27 cellular contexts compared by ENCODE assay signal in the genomic region with DNA sequence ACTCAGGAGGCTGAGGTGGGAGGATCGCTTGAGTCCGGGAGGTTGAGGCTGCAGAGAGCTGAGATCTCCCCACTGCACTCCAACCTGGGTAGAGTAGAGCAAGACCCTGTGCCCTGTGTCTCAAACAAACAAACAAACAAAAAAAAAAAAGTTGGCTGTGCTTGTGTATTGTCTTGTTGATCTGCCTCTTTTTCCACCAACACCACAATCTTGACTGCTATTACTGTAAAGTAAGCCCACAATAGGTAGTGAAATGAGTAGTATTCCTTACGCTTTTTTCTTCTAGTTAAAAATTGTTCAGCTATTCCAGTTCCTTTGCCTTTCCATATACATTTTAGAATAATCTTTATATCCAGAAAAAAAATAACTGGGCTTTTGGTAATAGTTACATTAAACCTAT. TPM values are rescaled to one million over a fixed set of nuclear protein-coding genes. Genes with fewer than 3 reads are reported as not detected.
"Had no signal": no experiment of that assay in that cellular context is flagged by ENCODE, and none has a peak within 500 bp of the region (broad histone marks: within the 10 kb centered on the region; RNA-seq: fewer than 3 reads in every experiment).

No MANE protein-coding gene starts in this region.

- DNase-seq: activated CD4-positive, alpha-beta T cell treated with anti-CD3 and anti-CD28 coated beads, Interleukin-2, amount 10 ng/mL, durations not matched to agents 24 days and 14 days; activated CD4-positive, alpha-beta T cell treated with anti-CD3 and anti-CD28 coated beads, Interleukin-2, amount 50 U/mL, for 4 hours; activated CD8-positive, alpha-beta memory T cell treated with anti-CD3 and anti-CD28 coated beads, Interleukin-2, amount 50 U/mL, for 4 hours; activated CD8-positive, alpha-beta T cell treated with anti-CD3 and anti-CD28 coated beads for 36 hours; activated gamma-delta T cell treated with Interleukin-2 at 50 U/mL for 16 hours; activated naive CD4-positive, alpha-beta T cell treated with anti-CD3 and anti-CD28 coated beads, Interleukin-2, amount 10 ng/mL, durations not matched to agents 7 days and 5 days; activated naive CD8-positive, alpha-beta T cell treated with anti-CD3 and anti-CD28 coated beads for 36 hours; amniotic stem cell; Kasumi-1; KG1; NCI-H1048; NCI-H1436 treated with DMSO at 0.1 percent for 48 hours; NCI-H1694 treated with DMSO at 0.1 percent for 48 hours; NCI-H524 treated with DMSO at 0.1 percent for 48 hours; NK-92 treated with Interleukin-12 subunit alpha and Interleukin-12 subunit beta, amount 100 ng/mL, for 24 hours; SK-N-SH; SW 1271; T-helper 1 cell; T1000 had no signal

- H3K9me3 Mint-ChIP-seq: activated naive CD4-positive, alpha-beta T cell treated with anti-CD3 and anti-CD28 coated beads, Interleukin-2, amount 10 ng/mL, durations not matched to agents 7 days and 5 days; central memory CD8-positive, alpha-beta T cell had no signal

- H3K27ac ChIP-seq: brain microvascular endothelial cell, Peyer's patch, SJSA1 had no signal

- H3K27me3 Mint-ChIP-seq: activated CD4-positive, alpha-beta T cell treated with anti-CD3 and anti-CD28 coated beads, Interleukin-2, amount 10 ng/mL, durations not matched to agents 24 days and 14 days; activated CD8-positive, alpha-beta T cell treated with anti-CD3 and anti-CD28 coated beads for 36 hours; activated naive CD8-positive, alpha-beta T cell treated with anti-CD3 and anti-CD28 coated beads for 36 hours; central memory CD8-positive, alpha-beta T cell had no signal

- H3K27ac Mint-ChIP-seq: activated CD8-positive, alpha-beta T cell treated with anti-CD3 and anti-CD28 coated beads for 36 hours; activated naive CD4-positive, alpha-beta T cell treated with anti-CD3 and anti-CD28 coated beads, Interleukin-2, amount 10 ng/mL, durations not matched to agents 7 days and 5 days had no signal

- ATAC-seq: activated CD8-positive, alpha-beta T cell treated with anti-CD3 and anti-CD28 coated beads for 36 hours had no signal

- H3K27me3 ChIP-seq: brain microvascular endothelial cell, MG63, Peyer's patch, SJSA1 had no signal

- H3K4me3 ChIP-seq: MG63, Peyer's patch, SJSA1 had no signal

- H3K4me3 Mint-ChIP-seq: activated CD4-positive, alpha-beta T cell treated with anti-CD3 and anti-CD28 coated beads, Interleukin-2, amount 10 ng/mL, durations not matched to agents 24 days and 14 days; activated CD8-positive, alpha-beta T cell treated with anti-CD3 and anti-CD28 coated beads for 36 hours; activated naive CD4-positive, alpha-beta T cell treated with anti-CD3 and anti-CD28 coated beads, Interleukin-2, amount 10 ng/mL, durations not matched to agents 7 days and 5 days; activated naive CD8-positive, alpha-beta T cell treated with anti-CD3 and anti-CD28 coated beads for 36 hours; central memory CD8-positive, alpha-beta T cell had no signal

- H3K9me3 ChIP-seq: Peyer's patch, SJSA1, SK-N-SH had no signal

RNA-seq across cellular contexts. Expression of a gene that starts 35.5 kb away (rescaled TPM):
- total RNA-seq: activated CD4-positive, alpha-beta T cell treated with anti-CD3 and anti-CD28 coated beads, Interleukin-2, amount 10 ng/mL, durations not matched to agents 24 days and 14 days; activated CD8-positive, alpha-beta T cell treated with anti-CD3 and anti-CD28 coated beads for 36 hours; activated naive CD8-positive, alpha-beta T cell treated with anti-CD3 and anti-CD28 coated beads for 36 hours; PC-3; SJSA1; T-helper 2 cell treated with Interferon-gamma antibody and Interleukin-4, amounts not matched to agents 100 ng/mL and 5 ng/mL, for 36 hours had no signal

RNA-seq across cellular contexts. Expression of a gene that starts 49.7 kb away (rescaled TPM):
- total RNA-seq: activated CD4-positive, alpha-beta T cell treated with anti-CD3 and anti-CD28 coated beads, Interleukin-2, amount 10 ng/mL, durations not matched to agents 24 days and 14 days; activated CD8-positive, alpha-beta T cell treated with anti-CD3 and anti-CD28 coated beads for 36 hours; activated naive CD8-positive, alpha-beta T cell treated with anti-CD3 and anti-CD28 coated beads for 36 hours; NCI-H460; PC-3; SJSA1; T-helper 2 cell treated with Interferon-gamma antibody and Interleukin-4, amounts not matched to agents 100 ng/mL and 5 ng/mL, for 36 hours had no signal
